In genomic region chr4:134505511-134505910, GRCh38 we compare ENCODE assay signal across 24 cellular contexts.
"Had no signal": no experiment of that assay in that cellular context is flagged by ENCODE, and none has a peak within 500 bp of the region (broad histone marks: within the 10 kb centered on the region; RNA-seq: fewer than 3 reads in every experiment).

No MANE protein-coding gene starts in this region.

- DNase-seq: hypothalamus; immature natural killer cell; kidney; left colon; left lung; lower lobe of right lung; mammary epithelial cell; mesenchymal stem cell; naive thymus-derived CD8-positive, alpha-beta T cell; nucleus accumbens; psoas muscle; right lobe of liver; spleen; stimulated activated CD4-positive, alpha-beta T cell treated with anti-CD3 and anti-CD28 coated beads, Interleukin-4, amount 100 ng/mL, for 24 hours; stimulated activated naive CD4-positive, alpha-beta T cell; tibial artery; trophoblast cell had no signal

- H3K36me3 ChIP-seq: left lung, lower lobe of right lung, right atrium auricular region, right lobe of liver, spleen, suprapubic skin, thoracic aorta, tibial artery, vagina had no signal

- H3K27ac ChIP-seq: left lung, lower lobe of right lung, parathyroid adenoma, psoas muscle, right atrium auricular region, right lobe of liver, skin epidermis, spleen, suprapubic skin, thoracic aorta, tibial artery, vagina had no signal

- H2AFZ ChIP-seq: parathyroid adenoma had no signal

- H3K4me3 ChIP-seq: left lung, lower lobe of right lung, psoas muscle, right atrium auricular region, right lobe of liver, skin epidermis, spleen, suprapubic skin, thoracic aorta, tibial artery, vagina had no signal

- ATAC-seq: left colon; left lung; lower lobe of right lung; naive thymus-derived CD8-positive, alpha-beta T cell; psoas muscle; right lobe of liver; stimulated activated effector memory CD8-positive, alpha-beta T cell treated with anti-CD3 and anti-CD28 coated beads, Interleukin-12 subunit alpha, Interleukin-12 subunit beta, amount 100 ng/mL, for 72 hours had no signal

- H3K4me1 ChIP-seq: left lung, lower lobe of right lung, parathyroid adenoma, psoas muscle, right atrium auricular region, right lobe of liver, spleen, suprapubic skin, tibial artery, vagina had no signal

- H3K9ac ChIP-seq: parathyroid adenoma had no signal

- H3K27me3 ChIP-seq: left lung, right atrium auricular region, right lobe of liver, spleen, suprapubic skin, tibial artery, vagina had no signal

- H3K9me3 ChIP-seq: lower lobe of right lung, psoas muscle, right atrium auricular region, right lobe of liver, thoracic aorta, tibial artery, vagina had no signal

- H3K79me2 ChIP-seq: parathyroid adenoma had no signal
